8 cellular contexts compared by ENCODE assay signal in genomic region chr7:135159359-135160087, GRCh38. TPM values are rescaled to one million over a fixed set of nuclear protein-coding genes. Genes with fewer than 3 reads are reported as not detected.
DNase-seq lines count a peak whose midpoint lies in the region; ATAC-seq and TF ChIP-seq lines count a peak whose summit lies in the region.
"Had no signal": no experiment of that assay in that cellular context is flagged by ENCODE, and none has a peak within 500 bp of the region (broad histone marks: within the 10 kb centered on the region; RNA-seq: fewer than 3 reads in every experiment).

No MANE protein-coding gene starts in this region.

- H3K4me1 Mint-ChIP-seq in progenitor cell of endocrine pancreas (ENCODE audit: low read depth): peaks cover 19% of the 10 kb centered on the region

- H3K36me3 Mint-ChIP-seq in progenitor cell of endocrine pancreas (ENCODE audit: insufficient read depth): peaks cover 50% of the 10 kb centered on the region

- peak overlapping the region; percentile 51 for H3K27ac ChIP-seq in HUES48 (ENCODE audit: low read depth, low read length)

- 0 out of 2 replicates have a peak, but pooled peaks cover 4% of the 10 kb centered on the region for H3K36me3 ChIP-seq in HUES48 (ENCODE audit: control insufficient read depth, insufficient read depth, low read length)

- no peak for TF ChIP-seq CTCF in progenitor cell of endocrine pancreas (IDR thresholded peaks at IDR 0.05; ENCODE audit: unreplicated experiment)

- H3K4me3 Mint-ChIP-seq in progenitor cell of endocrine pancreas (ENCODE audit: low read depth): no peak overlapping the region

- H3K9me3 Mint-ChIP-seq in progenitor cell of endocrine pancreas (ENCODE audit: low read depth): peaks cover 34% of the 10 kb centered on the region

- H3K27ac Mint-ChIP-seq in progenitor cell of endocrine pancreas: peak overlapping the region; percentile 14

- DNase-seq in dermis blood vessel endothelial cell (peak; percentile 28), progenitor cell of endocrine pancreas (ENCODE audit: low spot score, unreplicated experiment) (no peak), NCI-H69 (lab: John Stamatoyannopoulos, UW) (no peak), LoVo (ENCODE audit: low spot score) (no peak), NCI-H345 (lab: John Stamatoyannopoulos, UW) (no peak)
- DNase-seq: NCI-H1417 treated with DMSO at 0.1 percent for 48 hours had no signal

- no peak overlapping the region for H3K9ac ChIP-seq in HUES48 (ENCODE audit: low read depth, low read length)

- peaks cover 19% of the 10 kb centered on the region; the same call in 1 of the 2 replicates for H3K9me3 ChIP-seq in HUES48 (ENCODE audit: control insufficient read depth, insufficient read depth, low read length)

- ATAC-seq in GM18867 (IDR thresholded peaks at IDR 0.05; ENCODE audit: unreplicated experiment): peak; percentile 5

- no peaks in the 10 kb centered on the region for H3K27me3 ChIP-seq in HUES48 (ENCODE audit: control insufficient read depth, insufficient read depth, low read length)

- peaks cover 12% of the 10 kb centered on the region for H3K4me1 ChIP-seq in HUES48 (ENCODE audit: control insufficient read depth, insufficient read depth, low read length)

- H3K4me3 ChIP-seq in HUES48 (ENCODE audit: low read depth, low read length): no peak overlapping the region

- H3K27me3 Mint-ChIP-seq in progenitor cell of endocrine pancreas: no peaks in the 10 kb centered on the region

RNA-seq across cellular contexts. Expression of gene CYREN, which starts 11.0 kb away (rescaled TPM):
- total RNA-seq in dermis blood vessel endothelial cell (20.8 and 29.5 TPM in 2 replicates), progenitor cell of endocrine pancreas (73.8 and 76.1 TPM in 2 replicates)

RNA-seq across cellular contexts. Expression of gene TMEM140, which starts 11.7 kb away (rescaled TPM):
- total RNA-seq in dermis blood vessel endothelial cell (40.7 and 76.1 TPM in 2 replicates), progenitor cell of endocrine pancreas (0.14 TPM in 1 of 2 replicates, not detected in the other)

RNA-seq across cellular contexts. Expression of gene WDR91, which starts 51.8 kb away (rescaled TPM):
- total RNA-seq in dermis blood vessel endothelial cell: 5.3 and 7.7 TPM in 2 replicates
- total RNA-seq in progenitor cell of endocrine pancreas: 15.7 and 23.1 TPM in 2 replicates

Comparison
In these comparisons a context has a peak if more than half of its experiments do, and no peak if none do; other contexts are left out.
1. RNA of gene TMEM140, which starts 11.7 kb away (total RNA-seq): 40.7 to 76.1 TPM in dermis blood vessel endothelial cell; 0.14 TPM in progenitor cell of endocrine pancreas; every median in the first group is over 10 times any median in the second.